9 cellular contexts compared by ENCODE assay signal in the genomic region with DNA sequence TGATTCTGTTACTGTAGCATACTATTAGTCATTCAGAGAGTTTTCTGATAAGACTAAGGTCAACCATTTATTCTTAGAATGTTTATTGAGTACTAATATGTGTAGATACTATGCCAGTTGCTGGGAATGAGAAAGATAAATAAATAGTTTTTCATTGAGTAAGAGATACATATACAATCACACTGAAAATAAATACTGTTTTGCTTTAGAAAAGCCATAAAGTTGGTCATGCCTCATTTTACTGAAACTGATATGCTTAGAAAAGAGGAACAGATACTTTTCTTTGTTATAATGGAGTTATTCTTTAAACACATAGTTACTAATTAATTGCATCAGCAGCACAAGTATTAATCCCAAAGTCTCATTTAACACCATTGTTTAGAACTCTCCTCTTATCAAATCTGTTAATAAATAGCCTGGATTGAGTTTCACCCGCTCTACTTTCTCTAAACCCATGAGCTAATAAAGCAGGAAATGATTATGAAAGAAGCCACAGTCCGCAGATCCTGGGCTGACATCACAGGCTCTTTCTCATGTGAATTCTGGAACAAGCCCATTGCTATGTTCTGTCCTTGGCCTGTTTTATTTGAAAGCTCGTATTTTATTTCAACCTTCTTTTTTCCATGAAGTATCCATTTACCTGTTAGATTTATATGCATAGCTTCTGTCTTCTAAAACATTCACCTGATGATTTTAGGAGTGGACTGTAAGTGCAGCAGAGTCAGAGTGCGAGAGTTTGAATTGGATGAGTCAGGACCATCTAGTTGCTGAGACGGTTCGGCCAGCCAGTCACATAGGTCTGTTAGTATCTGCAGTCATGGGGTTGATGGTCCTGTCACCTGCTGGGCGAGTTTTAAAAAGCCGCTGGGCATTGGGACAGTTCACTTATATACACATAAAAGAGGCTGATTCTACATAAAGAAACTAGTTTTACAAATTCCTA. TPM values are rescaled to one million over a fixed set of nuclear protein-coding genes. Genes with fewer than 3 reads are reported as not detected.
DNase-seq lines count a peak whose midpoint lies in the region; TF ChIP-seq lines count a peak whose summit lies in the region.
"Had no signal": no experiment of that assay in that cellular context is flagged by ENCODE, and none has a peak within 500 bp of the region (broad histone marks: within the 10 kb centered on the region; RNA-seq: fewer than 3 reads in every experiment).

No MANE protein-coding gene starts in this region.

- no peaks in the 10 kb centered on the region for H3K9me3 Mint-ChIP-seq in glutamatergic neuron (ENCODE audit: unreplicated experiment)

- peak; percentile 64 for DNase-seq in NCI-H82 (lab: John Stamatoyannopoulos, UW)
- DNase-seq in NCI-H82 treated with DMSO at 0.1 percent for 48 hours (lab: John Stamatoyannopoulos, UW; ENCODE audit: unreplicated experiment), result no peak
- DNase-seq in HCEC 1CT, result peak; percentile 67
- peak; percentile 56 for DNase-seq in LHCN-M2 (ENCODE audit: low read depth)
- peak; percentile 7 for DNase-seq in activated CD4-positive, alpha-beta T cell treated with anti-CD3 and anti-CD28 coated beads, Interleukin-2, amount 50 U/mL, for 1 hour
- DNase-seq in glutamatergic neuron, result peak; percentile 74
- DNase-seq in putamen (ENCODE audit: low spot score), result peak; percentile 70
- no peak for DNase-seq in NCI-H187 treated with DMSO at 0.1 percent for 48 hours (lab: John Stamatoyannopoulos, UW)

- peak; percentile 36 for TF ChIP-seq CTCF in glutamatergic neuron (IDR thresholded peaks at IDR 0.05; ENCODE audit: partially characterized antibody, unreplicated experiment)

- no peaks in the 10 kb centered on the region for H3K36me3 Mint-ChIP-seq in glutamatergic neuron (ENCODE audit: unreplicated experiment)
- H3K36me3 Mint-ChIP-seq: brain had no signal

- H3K4me1 Mint-ChIP-seq in glutamatergic neuron (ENCODE audit: low read depth, unreplicated experiment), result no peaks in the 10 kb centered on the region

- no peak overlapping the region for H3K4me3 Mint-ChIP-seq in glutamatergic neuron (ENCODE audit: unreplicated experiment)
- H3K4me3 Mint-ChIP-seq: brain had no signal

- H3K27ac Mint-ChIP-seq in glutamatergic neuron (ENCODE audit: unreplicated experiment), result no peak overlapping the region

- no peaks in the 10 kb centered on the region for H3K27me3 Mint-ChIP-seq in glutamatergic neuron (ENCODE audit: unreplicated experiment)

RNA-seq across cellular contexts. Expression of a gene that starts 35.5 kb away (rescaled TPM):
- total RNA-seq in LHCN-M2 (2014; rRNA removed) (0.52 and 1.2 TPM in 2 replicates), glutamatergic neuron (ENCODE audit: unreplicated experiment) (0.69 TPM)
- polyA plus RNA-seq in LHCN-M2 (2012), result 0.36 TPM

RNA-seq across cellular contexts. Expression of a gene that starts 59.0 kb away (rescaled TPM):
- total RNA-seq in LHCN-M2 (2014; rRNA removed) (4.7 and 4.8 TPM in 2 replicates), glutamatergic neuron (ENCODE audit: unreplicated experiment) (2.2 TPM)
- polyA plus RNA-seq in LHCN-M2 (2012), result 2.0 TPM

Comparison
In these comparisons a context has a peak if more than half of its experiments do, and no peak if none do; other contexts are left out.
1. DNase-seq: peak in NCI-H82 (single experiment), HCEC 1CT (single experiment), LHCN-M2 (single experiment), activated CD4-positive, alpha-beta T cell treated with anti-CD3 and anti-CD28 coated beads, Interleukin-2, amount 50 U/mL, for 1 hour (single experiment), glutamatergic neuron (single experiment) and putamen (single experiment); none in NCI-H82 treated with DMSO at 0.1 percent for 48 hours (single experiment) and NCI-H187 treated with DMSO at 0.1 percent for 48 hours (single experiment).